ENCODE assay signal across 8 cellular contexts in genomic region chr16:10736926-10737625, GRCh38.
DNase-seq lines count a peak whose midpoint lies in the region; ATAC-seq and TF ChIP-seq lines count a peak whose summit lies in the region.

No MANE protein-coding gene starts in this region.

- H3K27ac ChIP-seq in OCI-LY1 (ENCODE audit: low read depth, low read length, poor library complexity, severe bottlenecking) (peak overlapping the region; percentile 64), mucosa of rectum (ENCODE audit: low read depth in 2 of 2, low read length in 2 of 2) (peak overlapping the region in 1 of 2 donors; percentile 2)

- peak; percentile 82 for TF ChIP-seq CTCF in GM12865 (IDR thresholded peaks at IDR 0.05; ENCODE audit: insufficient read depth, low read depth, low read length, missing control alignments)
- peak; percentile 91 for TF ChIP-seq CTCF in OCI-LY1 (IDR thresholded peaks at IDR 0.05; ENCODE audit: low read length)

- H3F3A ChIP-seq in OCI-LY1 (ENCODE audit: insufficient read depth, low read length): no peaks in the 10 kb centered on the region

- peak overlapping the region; percentile 53 for H3K4me3 ChIP-seq in GM12865 (ENCODE audit: low read depth, low read length)
- peak overlapping the region; percentile 51 for H3K4me3 ChIP-seq in OCI-LY1 (ENCODE audit: low read depth, low read length, poor library complexity, severe bottlenecking)
- H3K4me3 ChIP-seq in mucosa of rectum (ENCODE audit: low read length in 2 of 2): peak overlapping the region; percentile 70 to 71

- H3K9me3 ChIP-seq in OCI-LY1 (ENCODE audit: low read length) (peaks cover 4% of the 10 kb centered on the region), mucosa of rectum (ENCODE audit: control insufficient read depth in 2 of 2, low read length in 2 of 2) (no peaks in the 10 kb centered on the region)

- no peak for ATAC-seq in GM18868 (IDR thresholded peaks at IDR 0.05; ENCODE audit: unreplicated experiment)

- H3K36me3 ChIP-seq in OCI-LY1 (ENCODE audit: insufficient read depth, low read length) (no peaks in the 10 kb centered on the region; the same call in 1 of the 2 replicates), mucosa of rectum (ENCODE audit: control insufficient read depth in 2 of 2, insufficient read depth in 2 of 2, low read length in 2 of 2) (no peaks in the 10 kb centered on the region)

- H4K20me1 ChIP-seq in OCI-LY1 (ENCODE audit: insufficient read depth, low read length): no peaks in the 10 kb centered on the region

- H3K4me1 ChIP-seq in OCI-LY1 (ENCODE audit: insufficient read depth, low read length, severe bottlenecking) (peaks cover 22% of the 10 kb centered on the region), mucosa of rectum (ENCODE audit: control insufficient read depth in 2 of 2, insufficient read depth in 2 of 2, low read length in 2 of 2) (peaks cover 3 to 5% of the 10 kb centered on the region in 2 donors)

- no peaks in the 10 kb centered on the region for H3K9me2 ChIP-seq in OCI-LY1 (ENCODE audit: low read depth, low read length)

- peak overlapping the region; percentile 57 for H3K4me2 ChIP-seq in OCI-LY1 (ENCODE audit: low read length)

- H3K79me2 ChIP-seq in OCI-LY1 (ENCODE audit: insufficient read depth, low read length): no peaks in the 10 kb centered on the region

- H2AFZ ChIP-seq in OCI-LY1 (ENCODE audit: low read length): peak overlapping the region; percentile 28; the same call in 1 of the 2 replicates

- H3K27me3 ChIP-seq in OCI-LY1 (ENCODE audit: insufficient read depth, low read length): no peaks in the 10 kb centered on the region
- no peaks in the 10 kb centered on the region for H3K27me3 ChIP-seq in mucosa of rectum (ENCODE audit: control insufficient read depth in 2 of 2, insufficient read depth in 2 of 2, low read length in 2 of 2)

- peak; percentile 90 for DNase-seq in GM12865 (ENCODE audit: low read depth)
- peak; percentile 50 for DNase-seq in HuH-7 (ENCODE audit: low spot score)
- peak; percentile 64 for DNase-seq in activated CD8-positive, alpha-beta memory T cell treated with anti-CD3 and anti-CD28 coated beads, Interleukin-2, amount 50 U/mL, for 4 hours
- DNase-seq in epidermal melanocyte (ENCODE audit: insufficient read length, low spot score): peak; percentile 39
- DNase-seq in stimulated activated CD8-positive, alpha-beta memory T cell treated with anti-CD3 and anti-CD28 coated beads, Interleukin-7, amount 100 ng/mL, for 4 hours (ENCODE audit: low read depth in 2 of 2): peak; percentile 35 to 44

- H3K9ac ChIP-seq in OCI-LY1 (ENCODE audit: low read length): peak overlapping the region; percentile 37
- H3K9ac ChIP-seq in mucosa of rectum (ENCODE audit: low read depth in 1 of 2, low read length in 2 of 2): peak overlapping the region; percentile 34 to 63

Comparison
In these comparisons a context has a peak if more than half of its experiments do, and no peak if none do; other contexts are left out.
1. DNase-seq: peak in every context shown above with its lines; median percentile 90 in GM12865; 64 in activated CD8-positive, alpha-beta memory T cell treated with anti-CD3 and anti-CD28 coated beads, Interleukin-2, amount 50 U/mL, for 4 hours; 50 in HuH-7; 40 in stimulated activated CD8-positive, alpha-beta memory T cell treated with anti-CD3 and anti-CD28 coated beads, Interleukin-7, amount 100 ng/mL, for 4 hours; 39 in epidermal melanocyte.